17 cellular contexts compared by ENCODE assay signal in the genomic region with DNA sequence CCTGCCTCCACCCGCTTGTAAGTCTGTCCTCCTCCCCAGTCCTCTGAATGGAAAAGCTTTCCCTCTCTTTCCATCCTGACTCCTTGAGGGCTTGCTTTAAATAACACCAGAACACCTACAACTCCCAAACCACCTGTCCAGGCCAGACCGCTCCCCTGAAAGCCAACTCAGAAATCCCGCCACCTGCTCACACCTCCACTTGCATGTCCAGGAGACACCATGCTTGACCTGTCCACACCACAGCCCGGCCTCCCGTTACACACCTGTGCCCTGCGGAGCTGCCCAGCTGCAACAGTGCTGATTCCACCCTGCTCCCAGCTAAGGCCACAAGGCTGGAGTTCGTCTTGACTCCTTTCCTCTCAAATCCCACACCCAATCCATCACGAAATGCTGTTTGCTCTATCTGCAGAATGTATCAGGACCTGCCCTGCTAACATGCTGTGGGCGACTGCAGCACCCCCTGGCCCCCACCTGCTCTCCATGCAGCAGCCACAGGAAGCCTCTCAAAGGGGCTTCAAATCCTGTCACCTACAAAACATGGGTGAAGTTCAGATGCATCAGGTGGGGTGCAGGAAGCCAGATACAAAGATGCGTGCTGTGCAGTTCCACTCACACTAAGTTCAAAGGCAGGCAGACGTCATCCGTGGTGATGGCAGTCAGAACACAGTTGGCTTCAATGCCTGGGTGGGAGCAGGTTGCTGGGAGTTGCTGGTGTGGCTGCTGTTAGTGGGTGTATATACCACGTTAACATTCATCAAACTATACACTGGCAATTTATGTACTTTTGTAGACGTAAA.
DNase-seq lines count a peak whose midpoint lies in the region; ATAC-seq lines count a peak whose summit lies in the region.
"Had no signal": no experiment of that assay in that cellular context is flagged by ENCODE, and none has a peak within 500 bp of the region (broad histone marks: within the 10 kb centered on the region; RNA-seq: fewer than 3 reads in every experiment).

No MANE protein-coding gene starts in this region.

- DNase-seq in activated CD8-positive, alpha-beta memory T cell treated with anti-CD3 and anti-CD28 coated beads, Interleukin-2, amount 10 ng/mL, durations not matched to agents 7 days and 5 days: peak; percentile 37
- no peak for DNase-seq in activated CD8-positive, alpha-beta memory T cell treated with anti-CD3 and anti-CD28 coated beads, Interleukin-2, amount 50 U/mL, for 4 hours
- DNase-seq in left lobe of liver (ENCODE audit: low spot score): peak; percentile 24
- no peak for DNase-seq in SW 1271 (lab: John Stamatoyannopoulos, UW)
- no peak for DNase-seq in NCI-H1092 treated with DMSO at 0.1 percent for 48 hours (lab: John Stamatoyannopoulos, UW)
- DNase-seq in activated naive CD8-positive, alpha-beta T cell treated with anti-CD3 and anti-CD28 coated beads for 36 hours: no peak
- DNase-seq: GM23248, KBM-7, NCI-H1436, NCI-H2029, NCI-H82, PC-3 had no signal

- no peak overlapping the region for H3K9ac ChIP-seq in rectal smooth muscle tissue (ENCODE audit: low read length)
- H3K9ac ChIP-seq: GM23248 had no signal

- no peaks in the 10 kb centered on the region for H3K27me3 ChIP-seq in rectal smooth muscle tissue (ENCODE audit: control insufficient read depth, insufficient read depth, low read length)

- H3K9me3 Mint-ChIP-seq in activated CD8-positive, alpha-beta memory T cell treated with anti-CD3 and anti-CD28 coated beads, Interleukin-2, amount 10 ng/mL, durations not matched to agents 7 days and 5 days (ENCODE audit: low read depth): no peaks in the 10 kb centered on the region
- peaks cover 7% of the 10 kb centered on the region for H3K9me3 Mint-ChIP-seq in activated naive CD8-positive, alpha-beta T cell treated with anti-CD3 and anti-CD28 coated beads for 36 hours

- H3K4me1 ChIP-seq in rectal smooth muscle tissue (ENCODE audit: control insufficient read depth, insufficient read depth, low read length): peaks cover 17% of the 10 kb centered on the region

- CTCF ChIA-PET in activated CD8-positive, alpha-beta memory T cell treated with anti-CD3 and anti-CD28 coated beads, Interleukin-2, amount 10 ng/mL, durations not matched to agents 7 days and 5 days (lab: Charles Lee): no interaction called here

- H3K27ac Mint-ChIP-seq in activated CD8-positive, alpha-beta memory T cell treated with anti-CD3 and anti-CD28 coated beads, Interleukin-2, amount 10 ng/mL, durations not matched to agents 7 days and 5 days: no peak overlapping the region
- no peak overlapping the region for H3K27ac Mint-ChIP-seq in activated naive CD8-positive, alpha-beta T cell treated with anti-CD3 and anti-CD28 coated beads for 36 hours

- H3K4me3 ChIP-seq in rectal smooth muscle tissue (ENCODE audit: low read length): no peak overlapping the region
- H3K4me3 ChIP-seq: GM23248 had no signal

- peaks cover 32% of the 10 kb centered on the region for H3K27me3 Mint-ChIP-seq in activated CD8-positive, alpha-beta memory T cell treated with anti-CD3 and anti-CD28 coated beads, Interleukin-2, amount 10 ng/mL, durations not matched to agents 7 days and 5 days
- peaks cover 19% of the 10 kb centered on the region for H3K27me3 Mint-ChIP-seq in activated naive CD8-positive, alpha-beta T cell treated with anti-CD3 and anti-CD28 coated beads for 36 hours

- no peak for ATAC-seq in activated CD8-positive, alpha-beta memory T cell treated with anti-CD3 and anti-CD28 coated beads, Interleukin-2, amount 10 ng/mL, durations not matched to agents 7 days and 5 days
- ATAC-seq in left lobe of liver (no peak), GM21723 (IDR thresholded peaks at IDR 0.05; ENCODE audit: unreplicated experiment) (no peak)
- ATAC-seq: HCT116, PC-3 had no signal

- peaks cover 8% of the 10 kb centered on the region for H3K4me1 Mint-ChIP-seq in activated CD8-positive, alpha-beta memory T cell treated with anti-CD3 and anti-CD28 coated beads, Interleukin-2, amount 10 ng/mL, durations not matched to agents 7 days and 5 days
- H3K4me1 Mint-ChIP-seq in activated naive CD8-positive, alpha-beta T cell treated with anti-CD3 and anti-CD28 coated beads for 36 hours: peaks cover 11% of the 10 kb centered on the region

- H3K36me3 Mint-ChIP-seq in activated CD8-positive, alpha-beta memory T cell treated with anti-CD3 and anti-CD28 coated beads, Interleukin-2, amount 10 ng/mL, durations not matched to agents 7 days and 5 days: no peaks in the 10 kb centered on the region
- H3K36me3 Mint-ChIP-seq in activated naive CD8-positive, alpha-beta T cell treated with anti-CD3 and anti-CD28 coated beads for 36 hours: no peaks in the 10 kb centered on the region
- H3K36me3 Mint-ChIP-seq: CD4-positive, alpha-beta memory T cell had no signal

- no peaks in the 10 kb centered on the region for H3K36me3 ChIP-seq in rectal smooth muscle tissue (ENCODE audit: control insufficient read depth, insufficient read depth, low read length)

- no peak overlapping the region for H3K4me3 Mint-ChIP-seq in activated CD8-positive, alpha-beta memory T cell treated with anti-CD3 and anti-CD28 coated beads, Interleukin-2, amount 10 ng/mL, durations not matched to agents 7 days and 5 days
- H3K4me3 Mint-ChIP-seq in activated naive CD8-positive, alpha-beta T cell treated with anti-CD3 and anti-CD28 coated beads for 36 hours: no peak overlapping the region

- H3K27ac ChIP-seq in rectal smooth muscle tissue (ENCODE audit: low read depth, low read length): peak overlapping the region; percentile 24
- H3K27ac ChIP-seq: GM23248, RWPE1 had no signal

Comparison
In these comparisons a context has a peak if more than half of its experiments do, and no peak if none do; other contexts are left out.
1. DNase-seq: peak in activated CD8-positive, alpha-beta memory T cell treated with anti-CD3 and anti-CD28 coated beads, Interleukin-2, amount 10 ng/mL, durations not matched to agents 7 days and 5 days (single experiment) and left lobe of liver (single experiment); none in activated CD8-positive, alpha-beta memory T cell treated with anti-CD3 and anti-CD28 coated beads, Interleukin-2, amount 50 U/mL, for 4 hours (single experiment), SW 1271 (0 of 2), NCI-H1092 treated with DMSO at 0.1 percent for 48 hours (single experiment) and activated naive CD8-positive, alpha-beta T cell treated with anti-CD3 and anti-CD28 coated beads for 36 hours (single experiment).